In genomic region chr10:121406823-121407545, GRCh38 we compare ENCODE assay signal across 22 cellular contexts.
DNase-seq lines count a peak whose midpoint lies in the region; ATAC-seq and TF ChIP-seq lines count a peak whose summit lies in the region.
"Had no signal": no experiment of that assay in that cellular context is flagged by ENCODE, and none has a peak within 500 bp of the region (broad histone marks: within the 10 kb centered on the region; RNA-seq: fewer than 3 reads in every experiment).

No MANE protein-coding gene starts in this region.

- CTCF ChIA-PET in GM10248 (lab: Yijun Ruan, JAX), result no interaction called here

- no peaks in the 10 kb centered on the region for H3K4me1 ChIP-seq in left lung
- H3K4me1 ChIP-seq: Peyer's patch, vagina had no signal

- H3K27ac ChIP-seq in left lung, result no peak overlapping the region
- H3K27ac ChIP-seq: BLaER1, Peyer's patch, suprapubic skin, vagina had no signal

- ATAC-seq in left lung, result peak; percentile 73
- ATAC-seq: GM23338 had no signal

- H3K9me3 ChIP-seq in left lung, result no peaks in the 10 kb centered on the region
- H3K9me3 ChIP-seq: BLaER1, Peyer's patch, SK-N-SH, suprapubic skin, vagina had no signal

- no peak for TF ChIP-seq CTCF in epithelial cell of esophagus (IDR thresholded peaks at IDR 0.05; ENCODE audit: insufficient read depth, low read depth, low read length, missing control alignments)
- no peak for TF ChIP-seq CTCF in left lung (IDR thresholded peaks at IDR 0.05)
- no peak for TF ChIP-seq CTCF in GM10248 (IDR thresholded peaks at IDR 0.05; ENCODE audit: control extremely low read depth, extremely low read depth, low read depth, missing control alignments)

- H3K27me3 ChIP-seq in left lung, result no peaks in the 10 kb centered on the region
- H3K27me3 ChIP-seq: BLaER1, Peyer's patch, suprapubic skin, vagina had no signal

- POLR2A ChIA-PET in GM10248 (lab: Yijun Ruan, JAX), result no interaction called here

- intact Hi-C loops in left lung (cut with DNase I), result no loop called here

- DNase-seq in NCI-H748 (lab: John Stamatoyannopoulos, UW; ENCODE audit: unreplicated experiment) (peak; percentile 2), NCI-H748 treated with DMSO at 0.1 percent for 48 hours (lab: John Stamatoyannopoulos, UW) (no peak), epithelial cell of esophagus (ENCODE audit: low read depth) (peak; percentile 82), left lung (no peak), RPMI8226 (no peak), NCI-H128 (lab: John Stamatoyannopoulos, UW; ENCODE audit: unreplicated experiment) (no peak), HuH-7 (ENCODE audit: low spot score) (no peak), GM10248 (ENCODE audit: extremely low spot score) (no peak)
- DNase-seq: activated CD4-positive, alpha-beta memory T cell treated with anti-CD3 and anti-CD28 coated beads, Interleukin-2, amount 10 ng/mL, durations not matched to agents 7 days and 5 days; activated naive CD4-positive, alpha-beta T cell; activated T-cell treated with anti-CD3 and anti-CD28 coated beads, Interleukin-2, amount 50 U/mL, for 1 hour; amniotic stem cell; effector CD4-positive, alpha-beta T cell; KG1; NCI-H187 treated with DMSO at 0.1 percent for 48 hours; NCI-H446; Peyer's patch; SK-N-SH had no signal

- no peaks in the 10 kb centered on the region for H3K36me3 ChIP-seq in left lung
- H3K36me3 ChIP-seq: BLaER1, Peyer's patch, suprapubic skin, vagina had no signal

- H3K4me3 ChIP-seq in epithelial cell of esophagus (ENCODE audit: low read length) (no peak overlapping the region), left lung (no peak overlapping the region)
- H3K4me3 ChIP-seq: BLaER1, GM23338, Peyer's patch, suprapubic skin, vagina had no signal

Comparison
In these comparisons a context has a peak if more than half of its experiments do, and no peak if none do; other contexts are left out.
1. DNase-seq: peak in NCI-H748 (single experiment) and epithelial cell of esophagus (single experiment); none in NCI-H748 treated with DMSO at 0.1 percent for 48 hours (single experiment), left lung (0 of 2), RPMI8226 (single experiment), NCI-H128 (single experiment), HuH-7 (single experiment) and GM10248 (single experiment).